Comparison of ENCODE assay signal across 4 cellular contexts in the genomic region with DNA sequence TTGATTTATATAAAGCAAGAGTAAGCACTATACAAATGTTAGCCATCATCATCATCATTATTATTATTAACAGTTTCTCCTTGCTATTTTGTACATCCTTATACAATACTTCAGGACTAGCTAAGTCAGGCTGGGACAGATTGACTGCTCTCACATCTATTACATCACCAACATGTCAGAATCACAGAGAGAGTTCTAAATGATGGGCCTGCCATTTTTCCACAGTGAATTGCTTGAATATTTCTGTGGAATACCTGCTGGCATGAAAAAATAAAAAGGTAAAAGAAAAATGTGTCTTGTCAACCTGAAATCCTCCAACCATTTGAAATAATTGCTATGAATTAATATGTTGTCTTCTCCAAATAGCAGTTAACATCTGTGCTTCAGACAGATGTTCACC.
"Had no signal": no experiment of that assay in that cellular context is flagged by ENCODE, and none has a peak within 500 bp of the region (broad histone marks: within the 10 kb centered on the region; RNA-seq: fewer than 3 reads in every experiment).

No MANE protein-coding gene starts in this region.

- H3K4me3 ChIP-seq: K562 had no signal

- H3K27ac ChIP-seq: HL-60 had no signal

- DNase-seq: IMR-90, KBM-7 had no signal
